Comparison of ENCODE assay signal across 14 cellular contexts in the genomic region with DNA sequence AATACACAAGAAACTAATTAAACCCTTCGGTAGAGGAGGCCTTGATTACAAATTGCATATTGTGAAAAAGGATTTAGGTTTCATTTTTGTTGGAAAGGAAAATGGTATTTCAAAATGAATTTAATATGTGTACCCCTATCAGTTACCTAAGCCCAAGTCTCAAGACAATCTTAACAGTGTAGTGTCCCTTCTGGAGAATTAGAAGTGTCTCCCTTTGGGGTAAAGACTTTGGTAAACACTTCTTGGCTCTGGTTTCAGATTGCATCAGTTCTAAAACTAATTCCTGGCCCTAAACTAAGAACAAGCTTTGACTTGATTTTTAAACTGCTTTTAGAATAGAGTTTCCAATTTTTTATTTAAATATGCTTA. TPM values are rescaled to one million over a fixed set of nuclear protein-coding genes. Genes with fewer than 3 reads are reported as not detected.
DNase-seq lines count a peak whose midpoint lies in the region; ATAC-seq and TF ChIP-seq lines count a peak whose summit lies in the region.
"Had no signal": no experiment of that assay in that cellular context is flagged by ENCODE, and none has a peak within 500 bp of the region (broad histone marks: within the 10 kb centered on the region; RNA-seq: fewer than 3 reads in every experiment).

No MANE protein-coding gene starts in this region.

- H3K27me3 Mint-ChIP-seq in CD4-positive, alpha-beta T cell: no peaks in the 10 kb centered on the region

- H3K9me3 Mint-ChIP-seq in CD4-positive, alpha-beta T cell: peaks cover 3% of the 10 kb centered on the region

- 0 out of 2 replicates have a peak overlapping the region, but pooled peaks have one; percentile 20 for H3K4me3 ChIP-seq in WI38 (ENCODE audit: low read depth, low read length)
- peak overlapping the region in 1 of 3 donors; percentile 15 for H3K4me3 ChIP-seq in skeletal muscle tissue (ENCODE audit: low read length in 3 of 3)

- H3K9ac ChIP-seq in skeletal muscle tissue (ENCODE audit: low read depth in 1 of 3, low read length in 3 of 3): peak overlapping the region in 2 of 3 donors; percentile 6 to 49
- H3K9ac ChIP-seq: KMS-11 had no signal

- H3K36me3 ChIP-seq in skeletal muscle tissue (ENCODE audit: control insufficient read depth in 3 of 3, insufficient read depth in 3 of 3, low read length in 3 of 3): no peaks in the 10 kb centered on the region

- H3K4me1 Mint-ChIP-seq in CD4-positive, alpha-beta T cell (ENCODE audit: low read depth): peaks cover 41% of the 10 kb centered on the region

- CTCF ChIA-PET in CD4-positive, alpha-beta T cell (lab: Charles Lee): interaction anchor here (1.2 to 2.3 kb wide), 2 partner anchors 26 to 53 kb away, joined by 3 to 17 read pairs; no protein-coding TSS in a partner anchor

- POLR2A ChIA-PET in CD4-positive, alpha-beta T cell (lab: Charles Lee): no interaction called here

- H3K27me3 ChIP-seq in CD4-positive, alpha-beta T cell (ENCODE audit: control insufficient read depth, insufficient read depth, low read length): no peaks in the 10 kb centered on the region
- H3K27me3 ChIP-seq in skeletal muscle tissue (ENCODE audit: control insufficient read depth in 3 of 3, insufficient read depth in 3 of 3, low read length in 3 of 3): no peaks in the 10 kb centered on the region

- TF ChIP-seq CTCF in CD4-positive, alpha-beta T cell (IDR thresholded peaks at IDR 0.05): no peak
- no peak for TF ChIP-seq CTCF in WI38 (IDR thresholded peaks at IDR 0.05; ENCODE audit: low read depth, low read length)

- H3K4me3 Mint-ChIP-seq in CD4-positive, alpha-beta T cell: no peak overlapping the region

- no peaks in the 10 kb centered on the region for H3K36me3 Mint-ChIP-seq in CD4-positive, alpha-beta T cell (ENCODE audit: low read depth)

- intact Hi-C loops in CD4-positive, alpha-beta T cell (cut with DNase I, micrococcal nuclease): loop anchor here (5.0 to 10.0 kb wide), 3 partner anchors 171 to 789 kb away; a partner anchor contains a TSS

- no peaks in the 10 kb centered on the region for H3K9me3 ChIP-seq in CD4-positive, alpha-beta T cell (ENCODE audit: control insufficient read depth, low read length)
- H3K9me3 ChIP-seq in skeletal muscle tissue (ENCODE audit: control insufficient read depth in 3 of 3, low read length in 3 of 3): no peaks in the 10 kb centered on the region

- ATAC-seq in CD4-positive, alpha-beta T cell (ENCODE audit: poor library complexity): no peak
- ATAC-seq in HG02884 (IDR thresholded peaks at IDR 0.05; ENCODE audit: unreplicated experiment): no peak

- no peak overlapping the region for H3K27ac ChIP-seq in CD4-positive, alpha-beta T cell (ENCODE audit: low read depth, low read length)
- H3K27ac ChIP-seq in skeletal muscle tissue (ENCODE audit: low read depth, low read length): peak overlapping the region; percentile 69
- H3K27ac ChIP-seq: C4-2B, KMS-11 had no signal

- peak overlapping the region; percentile 89 for H3K27ac Mint-ChIP-seq in CD4-positive, alpha-beta T cell

- no peak for DNase-seq in CD4-positive, alpha-beta T cell
- DNase-seq in iris pigment epithelial cell (ENCODE audit: low read depth) (peak; percentile 58), putamen (ENCODE audit: low spot score) (no peak), HPDE6-E6E7 (ENCODE audit: extremely low spot score) (no peak)
- DNase-seq in central memory CD4-positive, alpha-beta T cell: no peak
- DNase-seq: amniotic stem cell; GOT3; NCI-H2081 treated with DMSO at 0.1 percent for 48 hours; stimulated activated CD4-positive, alpha-beta T cell treated with anti-CD3 and anti-CD28 coated beads, Interleukin-4, amount 100 ng/mL, for 4 hours had no signal

- H3K4me1 ChIP-seq in skeletal muscle tissue (ENCODE audit: control insufficient read depth in 3 of 3, insufficient read depth in 3 of 3, low read length in 3 of 3): peaks cover 17 to 25% (median 18%) of the 10 kb centered on the region in 3 donors

RNA-seq across cellular contexts. Expression of a gene that starts 3.3 kb away (rescaled TPM):
- total RNA-seq in CD4-positive, alpha-beta T cell: 10 to 100 TPM; 26.1 to 27.9 TPM
- 76.7 TPM for total RNA-seq in skeletal muscle tissue
